Comparison of ENCODE assay signal across 10 cellular contexts in genomic region chr12:124441443-124442190, GRCh38.
DNase-seq lines count a peak whose midpoint lies in the region; ATAC-seq and TF ChIP-seq lines count a peak whose summit lies in the region.
"Had no signal": no experiment of that assay in that cellular context is flagged by ENCODE, and none has a peak within 500 bp of the region (broad histone marks: within the 10 kb centered on the region; RNA-seq: fewer than 3 reads in every experiment).

No MANE protein-coding gene starts in this region.

- no peak overlapping the region for H2AK5ac ChIP-seq in H9 (ENCODE audit: insufficient read length, low read length)

- H3K4me1 ChIP-seq in H9 (ENCODE audit: insufficient read depth, low read length) (no peaks in the 10 kb centered on the region), heart left ventricle (peaks cover 4 to 52% (median 36%) of the 10 kb centered on the region in 12 donors), suprapubic skin (peaks cover 33% of the 10 kb centered on the region)

- H3K36me3 Mint-ChIP-seq in H9 (ENCODE audit: insufficient read depth in 1 of 3, low read depth in 3 of 3): peaks cover 9 to 50% (median 34%) of the 10 kb centered on the region in 3 experiments; a peak in 6 of 7 replicates

- H4K91ac ChIP-seq in H9 (ENCODE audit: insufficient read length, low read depth, low read length): no peak overlapping the region

- H3K79me1 ChIP-seq in H9 (ENCODE audit: insufficient read depth, low read depth, low read length, poor library complexity, severe bottlenecking): peaks cover 4% of the 10 kb centered on the region

- no peak overlapping the region for H2AFZ ChIP-seq in H9 (ENCODE audit: low read length)

- no peak for TF ChIP-seq POLR2A in heart left ventricle (IDR thresholded peaks at IDR 0.05)
- TF ChIP-seq POLR2A in suprapubic skin (IDR thresholded peaks at IDR 0.05): no peak

- TF ChIP-seq CTCF in H9 (conservative IDR thresholded peaks at IDR 0.05) (no peak), heart left ventricle (IDR thresholded peaks at IDR 0.05) (no peak), suprapubic skin (IDR thresholded peaks at IDR 0.05) (no peak)

- no peaks in the 10 kb centered on the region for H4K20me1 ChIP-seq in H9 (ENCODE audit: control insufficient read depth, insufficient read depth, insufficient read length)

- no peaks in the 10 kb centered on the region for H3K9me3 ChIP-seq in H9 (ENCODE audit: control insufficient read depth, low read depth, low read length)
- no peaks in the 10 kb centered on the region for H3K9me3 ChIP-seq in heart left ventricle
- H3K9me3 ChIP-seq in suprapubic skin: no peaks in the 10 kb centered on the region

- H3K27me3 Mint-ChIP-seq in H9 (ENCODE audit: low read depth): no peaks in the 10 kb centered on the region; the same call in 1 of the 2 replicates

- ATAC-seq in heart left ventricle (peak in 1 of 4 donors; percentile 32), GM18517 (IDR thresholded peaks at IDR 0.05; ENCODE audit: unreplicated experiment) (no peak)
- ATAC-seq: GM12878 had no signal

- DNase-seq in H9 (no peak), amniotic stem cell (lab: John Stamatoyannopoulos, UW) (peak; percentile 84), heart left ventricle (no peak), suprapubic skin (ENCODE audit: low spot score in 2 of 2) (no peak), NCI-H2107 treated with DMSO at 0.1 percent for 48 hours (lab: John Stamatoyannopoulos, UW; ENCODE audit: unreplicated experiment) (no peak)
- DNase-seq in stimulated activated CD8-positive, alpha-beta memory T cell treated with anti-CD3 and anti-CD28 coated beads, Interleukin-4, amount 100 ng/mL, for 48 hours: no peak
- no peak for DNase-seq in effector CD8-positive, alpha-beta T cell (lab: John Stamatoyannopoulos, UW)
- DNase-seq: stimulated activated CD4-positive, alpha-beta T cell treated with anti-CD3 and anti-CD28 coated beads, Interleukin-15, amount 100 ng/mL, for 24 hours had no signal

- H3K27ac ChIP-seq in H9 (ENCODE audit: insufficient read length, low read depth, low read length) (no peak overlapping the region), heart left ventricle (peak overlapping the region in 10 of 12 donors; percentile 11 to 79 (median 47)), suprapubic skin (peak overlapping the region; percentile 29)

- no peak overlapping the region for H3K9ac ChIP-seq in H9 (ENCODE audit: extremely low read depth, insufficient read length, low read length)

- no peak overlapping the region for H2BK20ac ChIP-seq in H9 (ENCODE audit: low read depth, low read length, poor library complexity, severe bottlenecking)

- H3K4ac ChIP-seq in H9 (ENCODE audit: low read depth, low read length): no peak overlapping the region

- H3K14ac ChIP-seq in H9 (ENCODE audit: insufficient read depth, low read length): no peak overlapping the region

- H3K23ac ChIP-seq in H9 (ENCODE audit: insufficient read length, low read depth, low read length): no peak overlapping the region

- no peak overlapping the region for H3K56ac ChIP-seq in H9 (ENCODE audit: insufficient read length, low read depth, low read length)

- no peaks in the 10 kb centered on the region for H3K9me3 Mint-ChIP-seq in H9

- no peak overlapping the region for H3K4me3 ChIP-seq in heart left ventricle
- no peak overlapping the region for H3K4me3 ChIP-seq in suprapubic skin
- H3K4me3 ChIP-seq: GM12878 had no signal

- TF ChIP-seq EP300 in suprapubic skin (IDR thresholded peaks at IDR 0.05): no peak

- H3K79me2 ChIP-seq in H9 (ENCODE audit: insufficient read depth, low read length): no peaks in the 10 kb centered on the region

- H3K23me2 ChIP-seq in H9 (ENCODE audit: insufficient read length, low read depth, low read length, poor library complexity, severe bottlenecking): no peaks in the 10 kb centered on the region

- intact Hi-C loops in heart left ventricle (cut with DNase I): loop anchor here in 2 of 10 donors (5.0 to 10.0 kb wide), 2 partner anchors 59 to 387 kb away; no protein-coding TSS in a partner anchor

- no CpG with 5 or more reads among the region's 17 CpGs for WGBS in H9 (ENCODE audit: extremely low coverage, insufficient read length, low lambda C conversion rate)
- 63 to 73% (median 68%) methylated on average over 17 of the region's 17 CpGs for WGBS in heart left ventricle, 4 donors
- 66% methylated on average over 17 of the region's 17 CpGs for WGBS in suprapubic skin

- no peak overlapping the region for H3K4me2 ChIP-seq in H9 (ENCODE audit: insufficient read depth, insufficient read length, low read length)

- peaks cover 16 to 20% of the 10 kb centered on the region in 2 experiments for H3K4me1 Mint-ChIP-seq in H9

- H2BK5ac ChIP-seq in H9 (ENCODE audit: insufficient read length, low read length): no peak overlapping the region

- no peaks in the 10 kb centered on the region for H3K27me3 ChIP-seq in H9 (ENCODE audit: insufficient read depth, low read length)
- H3K27me3 ChIP-seq in heart left ventricle: no peaks in the 10 kb centered on the region
- no peaks in the 10 kb centered on the region for H3K27me3 ChIP-seq in suprapubic skin

- H4K8ac ChIP-seq in H9 (replicated peaks; ENCODE audit: insufficient read length, low read depth, low read length): no peak overlapping the region

- H3K4me3 Mint-ChIP-seq in H9: no peak overlapping the region

- no peak overlapping the region for H2BK120ac ChIP-seq in H9 (ENCODE audit: low read depth, low read length, poor library complexity, severe bottlenecking)

- H2BK15ac ChIP-seq in H9 (ENCODE audit: low read depth, low read length): no peak overlapping the region

- no peak overlapping the region for H3K18ac ChIP-seq in H9 (ENCODE audit: insufficient read length, low read depth, low read length)

- H3K36me3 ChIP-seq in heart left ventricle (peaks cover 0 to 75% (median 49%) of the 10 kb centered on the region in 9 donors), suprapubic skin (peaks cover 53% of the 10 kb centered on the region)

- H3K27ac Mint-ChIP-seq in H9: peak overlapping the region in 2 of 3 experiments; percentile 12 to 82; a peak in 4 of 7 replicates

- no peak overlapping the region for H2BK12ac ChIP-seq in H9 (ENCODE audit: insufficient read length, low read depth, low read length)

- H3T11ph ChIP-seq in H9 (ENCODE audit: low read length): no peak overlapping the region

- H4K5ac ChIP-seq in H9 (ENCODE audit: insufficient read length, low read depth, low read length): no peak overlapping the region
